ENCODE assay signal across 21 cellular contexts in the genomic region with DNA sequence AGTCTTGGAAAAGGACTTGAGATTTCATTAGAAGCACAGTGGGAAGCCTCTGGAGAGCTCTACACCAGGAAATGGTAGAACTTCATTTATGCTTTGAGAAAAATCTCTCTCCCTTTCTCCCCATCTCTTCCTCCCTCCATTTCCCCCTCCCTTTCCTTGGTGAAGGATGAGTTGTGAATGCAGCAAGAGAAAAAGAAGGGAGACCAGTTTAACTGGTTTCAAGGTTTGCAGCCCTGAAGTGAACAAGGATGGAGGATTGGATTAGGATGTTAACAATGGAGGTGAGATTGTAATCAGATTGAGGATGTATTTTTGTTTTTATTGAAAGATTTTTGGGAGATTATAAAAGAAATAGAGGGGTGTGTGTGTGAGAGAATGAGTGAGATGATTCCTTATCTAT.
"Had no signal": no experiment of that assay in that cellular context is flagged by ENCODE, and none has a peak within 500 bp of the region (broad histone marks: within the 10 kb centered on the region; RNA-seq: fewer than 3 reads in every experiment).

No MANE protein-coding gene starts in this region.

- H3K9me3 Mint-ChIP-seq: activated B cell treated with CpG ODN at 0.5 μM for 24 hours; activated CD4-positive, alpha-beta memory T cell treated with anti-CD3 and anti-CD28 coated beads for 36 hours; nephron; T-helper 2 cell treated with Interferon-gamma antibody and Interleukin-4, amounts not matched to agents 5 μg/mL and 100 μg/mL, for 36 hours had no signal

- H3K4me3 ChIP-seq: cardiac muscle cell, left lung, spleen, upper lobe of right lung had no signal

- H3K4me1 ChIP-seq: foreskin keratinocyte, upper lobe of right lung had no signal

- H3K27ac ChIP-seq: cardiac muscle cell, foreskin keratinocyte, left lung, spleen, upper lobe of right lung had no signal

- H3K36me3 Mint-ChIP-seq: activated CD4-positive, alpha-beta memory T cell treated with anti-CD3 and anti-CD28 coated beads for 36 hours; activated CD8-positive, alpha-beta memory T cell treated with anti-CD3 and anti-CD28 coated beads, Interleukin-2, amount 10 ng/mL, durations not matched to agents 7 days and 5 days; activated naive CD8-positive, alpha-beta T cell; stimulated activated naive B cell treated with anti-CD40 and anti-IgM and Interleukin-4, amounts not matched to agents 10 μg/mL and 1 μg/mL and 100 μg/mL, for 72 hours had no signal

- H3K27me3 ChIP-seq: cardiac muscle cell, left lung, spleen, upper lobe of right lung had no signal

- FAIRE-seq: endothelial cell of umbilical vein, keratinocyte, TTC549 had no signal

- H3K9me3 ChIP-seq: left lung, spleen, upper lobe of right lung had no signal

- H3K27ac Mint-ChIP-seq: activated B cell treated with CpG ODN at 0.5 μM for 24 hours; activated CD4-positive, alpha-beta memory T cell treated with anti-CD3 and anti-CD28 coated beads for 36 hours; activated CD8-positive, alpha-beta memory T cell treated with anti-CD3 and anti-CD28 coated beads, Interleukin-2, amount 10 ng/mL, durations not matched to agents 7 days and 5 days; activated naive CD8-positive, alpha-beta T cell; stimulated activated naive B cell treated with anti-CD40 and anti-IgM and Interleukin-4, amounts not matched to agents 10 μg/mL and 1 μg/mL and 100 μg/mL, for 72 hours; T-helper 2 cell treated with Interferon-gamma antibody and Interleukin-4, amounts not matched to agents 5 μg/mL and 100 μg/mL, for 36 hours had no signal

- ATAC-seq: activated CD8-positive, alpha-beta memory T cell treated with anti-CD3 and anti-CD28 coated beads, Interleukin-2, amount 10 ng/mL, durations not matched to agents 7 days and 5 days; foreskin keratinocyte; left lung; stimulated activated naive B cell treated with anti-CD40 and anti-IgM and Interleukin-4, amounts not matched to agents 10 μg/mL and 1 μg/mL and 100 μg/mL, for 72 hours; upper lobe of right lung had no signal

- DNase-seq: activated B cell treated with CpG ODN at 0.5 μM for 24 hours; activated CD4-positive, alpha-beta memory T cell treated with anti-CD3 and anti-CD28 coated beads for 36 hours; activated CD4-positive, alpha-beta T cell treated with anti-CD3 and anti-CD28 coated beads for 4 hours; activated CD8-positive, alpha-beta memory T cell treated with anti-CD3 and anti-CD28 coated beads, Interleukin-2, amount 10 ng/mL, durations not matched to agents 7 days and 5 days; dermis blood vessel endothelial cell; effector memory CD4-positive, alpha-beta T cell; foreskin keratinocyte; hippocampal formation; left lung; midbrain; nucleus accumbens; spleen; stimulated activated naive B cell treated with anti-CD40 and anti-IgM and Interleukin-4, amounts not matched to agents 10 μg/mL and 1 μg/mL and 100 μg/mL, for 72 hours; upper lobe of right lung had no signal

- H3K36me3 ChIP-seq: cardiac muscle cell, left lung, spleen, upper lobe of right lung had no signal

- H3K4me3 Mint-ChIP-seq: activated B cell treated with CpG ODN at 0.5 μM for 24 hours; activated CD4-positive, alpha-beta memory T cell treated with anti-CD3 and anti-CD28 coated beads for 36 hours; activated CD8-positive, alpha-beta memory T cell treated with anti-CD3 and anti-CD28 coated beads, Interleukin-2, amount 10 ng/mL, durations not matched to agents 7 days and 5 days; activated naive CD8-positive, alpha-beta T cell; nephron; stimulated activated naive B cell treated with anti-CD40 and anti-IgM and Interleukin-4, amounts not matched to agents 10 μg/mL and 1 μg/mL and 100 μg/mL, for 72 hours; T-helper 2 cell treated with Interferon-gamma antibody and Interleukin-4, amounts not matched to agents 5 μg/mL and 100 μg/mL, for 36 hours had no signal

- H3K27me3 Mint-ChIP-seq: activated B cell treated with CpG ODN at 0.5 μM for 24 hours; activated CD4-positive, alpha-beta memory T cell treated with anti-CD3 and anti-CD28 coated beads for 36 hours; activated naive CD8-positive, alpha-beta T cell; stimulated activated naive B cell treated with anti-CD40 and anti-IgM and Interleukin-4, amounts not matched to agents 10 μg/mL and 1 μg/mL and 100 μg/mL, for 72 hours had no signal
